ENCODE assay signal across 36 cellular contexts in the genomic region with DNA sequence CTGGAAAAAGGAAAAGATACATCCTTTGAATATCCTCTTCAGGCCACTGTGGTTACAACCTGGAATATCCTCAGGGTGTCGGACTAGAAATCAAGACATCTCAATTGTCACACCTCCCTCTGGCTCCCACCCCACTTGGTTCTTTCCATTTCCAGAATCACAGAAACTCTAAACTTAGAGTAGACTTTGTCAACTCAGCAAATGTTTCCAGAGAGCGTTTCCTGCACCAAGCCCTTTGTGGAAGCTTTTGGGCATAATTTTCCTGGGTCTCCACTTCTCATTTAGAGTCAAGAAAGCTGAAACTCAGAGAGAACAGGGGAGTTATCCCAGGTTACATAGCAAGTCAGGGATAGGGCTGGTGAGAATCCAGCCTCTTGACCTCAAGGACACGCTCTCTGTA.
"Had no signal": no experiment of that assay in that cellular context is flagged by ENCODE, and none has a peak within 500 bp of the region (broad histone marks: within the 10 kb centered on the region; RNA-seq: fewer than 3 reads in every experiment).

No MANE protein-coding gene starts in this region.

- H3K4me1 ChIP-seq: adrenal gland, body of pancreas, breast epithelium had no signal

- H3K9me3 Mint-ChIP-seq: activated B cell treated with CpG ODN at 0.5 μM for 24 hours; activated CD4-positive, alpha-beta memory T cell treated with anti-CD3 and anti-CD28 coated beads for 36 hours; activated CD4-positive, alpha-beta T cell treated with anti-CD3 and anti-CD28 coated beads, Interleukin-2, amount 10 ng/mL, durations not matched to agents 24 days and 14 days; activated CD8-positive, alpha-beta T cell treated with anti-CD3 and anti-CD28 coated beads for 36 hours; activated T-cell treated with anti-CD3 and anti-CD28 coated beads, Interleukin-2, amount 50 U/mL, for 4 hours; activated T-helper 1 cell treated with anti-CD3 and anti-CD28 coated beads, Interleukin-12 subunit alpha, Interleukin-12 subunit beta, Interleukin-2, Interleukin-4 antibody, amounts not matched to agents 30 ng/mL and 10 ng/mL and 1 ng/mL, durations not matched to agents 14 hours and 24 hours and 36 hours; activated T-helper 17 cell treated with anti-CD3 and anti-CD28 coated beads, Interleukin-2, amount 50 U/mL, for 72 hours; T-helper 1 cell treated with Interleukin-12 subunit alpha and Interleukin-12 subunit beta and Interleukin-4 antibody, amounts not matched to agents 30 μg/mL and 1 μg/mL, for 36 hours; T-helper 2 cell treated with Interferon-gamma antibody and Interleukin-4, amounts not matched to agents 5 μg/mL and 100 μg/mL, for 36 hours had no signal

- DNase-seq: activated B cell treated with CpG ODN at 0.5 μM for 24 hours; activated CD4-positive, alpha-beta memory T cell treated with anti-CD3 and anti-CD28 coated beads for 36 hours; activated CD4-positive, alpha-beta T cell treated with anti-CD3 and anti-CD28 coated beads for 4 hours; activated CD4-positive, alpha-beta T cell treated with anti-CD3 and anti-CD28 coated beads, Interleukin-2, amount 10 ng/mL, durations not matched to agents 24 days and 14 days; activated CD4-positive, alpha-beta T cell treated with anti-CD3 and anti-CD28 coated beads, Interleukin-2, amount 50 U/mL, for 1 hour; activated CD4-positive, alpha-beta T cell treated with anti-CD3 and anti-CD28 coated beads, Interleukin-2, amount 50 U/mL, for 4 hours; activated CD4-positive, CD25-positive, alpha-beta regulatory T cell treated with anti-CD3 and anti-CD28 coated beads, Interleukin-2, amount 50 U/mL, for 72 hours; activated CD8-positive, alpha-beta memory T cell treated with anti-CD3 and anti-CD28 coated beads, Interleukin-2, amount 50 U/mL, for 4 hours; activated CD8-positive, alpha-beta T cell treated with anti-CD3 and anti-CD28 coated beads for 36 hours; activated effector memory CD4-positive, alpha-beta T cell treated with anti-CD3 and anti-CD28 coated beads, Interleukin-2, amount 50 U/mL, for 16 hours; activated gamma-delta T cell treated with Interleukin-2 at 50 U/mL for 16 hours; activated naive CD4-positive, alpha-beta T cell; activated naive CD4-positive, alpha-beta T cell treated with anti-CD3 and anti-CD28 coated beads for 36 hours; activated naive CD4-positive, alpha-beta T cell treated with anti-CD3 and anti-CD28 coated beads, Interleukin-2, amount 50 U/mL, for 16 hours; activated naive CD8-positive, alpha-beta T cell treated with anti-CD3 and anti-CD28 coated beads for 36 hours; activated T-cell treated with anti-CD3 and anti-CD28 coated beads for 4 hours; activated T-cell treated with anti-CD3 and anti-CD28 coated beads, Interleukin-2, amount 50 U/mL, for 1 hour; activated T-cell treated with anti-CD3 and anti-CD28 coated beads, Interleukin-2, amount 50 U/mL, for 4 hours; activated T-cell treated with anti-CD3 and anti-CD28 coated beads, Interleukin-2, amount 50 U/mL, for 72 hours; adrenal gland; amniotic stem cell; aorta; body of pancreas; brain microvascular endothelial cell; central memory CD4-positive, alpha-beta T cell; T-helper 2 cell; T-helper 9 cell had no signal

- H3K36me3 ChIP-seq: adrenal gland, brain microvascular endothelial cell, breast epithelium had no signal

- H3K27me3 Mint-ChIP-seq: activated B cell treated with CpG ODN at 0.5 μM for 24 hours; activated CD4-positive, alpha-beta T cell treated with anti-CD3 and anti-CD28 coated beads, Interleukin-2, amount 10 ng/mL, durations not matched to agents 24 days and 14 days; activated naive CD8-positive, alpha-beta T cell treated with anti-CD3 and anti-CD28 coated beads for 36 hours; activated T-helper 17 cell treated with anti-CD3 and anti-CD28 coated beads, Interleukin-2, amount 50 U/mL, for 72 hours had no signal

- H3K27me3 ChIP-seq: adrenal gland, body of pancreas, brain microvascular endothelial cell, breast epithelium had no signal

- H3K4me3 ChIP-seq: adrenal gland, body of pancreas, breast epithelium had no signal

- H3K4me3 Mint-ChIP-seq: activated B cell treated with CpG ODN at 0.5 μM for 24 hours; activated CD4-positive, alpha-beta memory T cell treated with anti-CD3 and anti-CD28 coated beads for 36 hours; activated CD4-positive, alpha-beta T cell treated with anti-CD3 and anti-CD28 coated beads, Interleukin-2, amount 10 ng/mL, durations not matched to agents 24 days and 14 days; activated CD8-positive, alpha-beta T cell treated with anti-CD3 and anti-CD28 coated beads for 36 hours; activated naive CD4-positive, alpha-beta T cell treated with anti-CD3 and anti-CD28 coated beads for 36 hours; activated naive CD8-positive, alpha-beta T cell treated with anti-CD3 and anti-CD28 coated beads for 36 hours; activated T-cell treated with anti-CD3 and anti-CD28 coated beads, Interleukin-2, amount 50 U/mL, for 4 hours; activated T-cell treated with anti-CD3 and anti-CD28 coated beads, Interleukin-2, amount 50 U/mL, for 72 hours; activated T-helper 1 cell treated with anti-CD3 and anti-CD28 coated beads, Interleukin-12 subunit alpha, Interleukin-12 subunit beta, Interleukin-2, Interleukin-4 antibody, amounts not matched to agents 30 ng/mL and 10 ng/mL and 1 ng/mL, durations not matched to agents 14 hours and 24 hours and 36 hours; activated T-helper 17 cell treated with anti-CD3 and anti-CD28 coated beads, Interleukin-2, amount 50 U/mL, for 72 hours; T-helper 1 cell treated with Interleukin-12 subunit alpha and Interleukin-12 subunit beta and Interleukin-4 antibody, amounts not matched to agents 30 μg/mL and 1 μg/mL, for 36 hours; T-helper 2 cell treated with Interferon-gamma antibody and Interleukin-4, amounts not matched to agents 5 μg/mL and 100 μg/mL, for 36 hours had no signal

- H3K27ac Mint-ChIP-seq: activated B cell treated with CpG ODN at 0.5 μM for 24 hours; activated CD4-positive, alpha-beta memory T cell treated with anti-CD3 and anti-CD28 coated beads for 36 hours; activated CD4-positive, alpha-beta T cell treated with anti-CD3 and anti-CD28 coated beads, Interleukin-2, amount 10 ng/mL, durations not matched to agents 24 days and 14 days; activated CD8-positive, alpha-beta T cell treated with anti-CD3 and anti-CD28 coated beads for 36 hours; activated naive CD4-positive, alpha-beta T cell treated with anti-CD3 and anti-CD28 coated beads for 36 hours; activated naive CD4-positive, alpha-beta T cell treated with anti-CD3 and anti-CD28 coated beads, Interleukin-2, amount 50 U/mL, for 72 hours; activated naive CD8-positive, alpha-beta T cell treated with anti-CD3 and anti-CD28 coated beads for 36 hours; activated T-cell treated with anti-CD3 and anti-CD28 coated beads, Interleukin-2, amount 50 U/mL, for 72 hours; activated T-helper 1 cell treated with anti-CD3 and anti-CD28 coated beads, Interleukin-12 subunit alpha, Interleukin-12 subunit beta, Interleukin-2, Interleukin-4 antibody, amounts not matched to agents 30 ng/mL and 10 ng/mL and 1 ng/mL, durations not matched to agents 14 hours and 24 hours and 36 hours; activated T-helper 17 cell treated with anti-CD3 and anti-CD28 coated beads, Interleukin-2, amount 50 U/mL, for 72 hours; T-helper 1 cell treated with Interleukin-12 subunit alpha and Interleukin-12 subunit beta and Interleukin-4 antibody, amounts not matched to agents 30 μg/mL and 1 μg/mL, for 36 hours; T-helper 2 cell treated with Interferon-gamma antibody and Interleukin-4, amounts not matched to agents 5 μg/mL and 100 μg/mL, for 36 hours had no signal

- H3K36me3 Mint-ChIP-seq: activated CD4-positive, alpha-beta memory T cell treated with anti-CD3 and anti-CD28 coated beads for 36 hours; activated naive CD4-positive, alpha-beta T cell treated with anti-CD3 and anti-CD28 coated beads, Interleukin-2, amount 50 U/mL, for 72 hours; activated naive CD8-positive, alpha-beta T cell treated with anti-CD3 and anti-CD28 coated beads for 36 hours had no signal

- H3K4me1 Mint-ChIP-seq: activated B cell treated with CpG ODN at 0.5 μM for 24 hours; activated CD4-positive, alpha-beta T cell treated with anti-CD3 and anti-CD28 coated beads, Interleukin-2, amount 10 ng/mL, durations not matched to agents 24 days and 14 days; activated naive CD8-positive, alpha-beta T cell treated with anti-CD3 and anti-CD28 coated beads for 36 hours; activated T-helper 17 cell treated with anti-CD3 and anti-CD28 coated beads, Interleukin-2, amount 50 U/mL, for 72 hours had no signal

- H3K9me3 ChIP-seq: adrenal gland, body of pancreas, breast epithelium had no signal

- H3K27ac ChIP-seq: adrenal gland, body of pancreas, brain microvascular endothelial cell, breast epithelium, VCaP had no signal

- FAIRE-seq: astrocyte, TTC549 had no signal

- ATAC-seq: activated CD8-positive, alpha-beta T cell treated with anti-CD3 and anti-CD28 coated beads for 36 hours; activated naive CD4-positive, alpha-beta T cell treated with anti-CD3 and anti-CD28 coated beads, Interleukin-2, amount 50 U/mL, for 72 hours; activated T-cell treated with anti-CD3 and anti-CD28 coated beads, Interleukin-2, amount 50 U/mL, for 4 hours; activated T-cell treated with anti-CD3 and anti-CD28 coated beads, Interleukin-2, amount 50 U/mL, for 72 hours; activated T-helper 17 cell treated with anti-CD3 and anti-CD28 coated beads, Interleukin-2, amount 50 U/mL, for 72 hours; body of pancreas had no signal
